In the genomic region with DNA sequence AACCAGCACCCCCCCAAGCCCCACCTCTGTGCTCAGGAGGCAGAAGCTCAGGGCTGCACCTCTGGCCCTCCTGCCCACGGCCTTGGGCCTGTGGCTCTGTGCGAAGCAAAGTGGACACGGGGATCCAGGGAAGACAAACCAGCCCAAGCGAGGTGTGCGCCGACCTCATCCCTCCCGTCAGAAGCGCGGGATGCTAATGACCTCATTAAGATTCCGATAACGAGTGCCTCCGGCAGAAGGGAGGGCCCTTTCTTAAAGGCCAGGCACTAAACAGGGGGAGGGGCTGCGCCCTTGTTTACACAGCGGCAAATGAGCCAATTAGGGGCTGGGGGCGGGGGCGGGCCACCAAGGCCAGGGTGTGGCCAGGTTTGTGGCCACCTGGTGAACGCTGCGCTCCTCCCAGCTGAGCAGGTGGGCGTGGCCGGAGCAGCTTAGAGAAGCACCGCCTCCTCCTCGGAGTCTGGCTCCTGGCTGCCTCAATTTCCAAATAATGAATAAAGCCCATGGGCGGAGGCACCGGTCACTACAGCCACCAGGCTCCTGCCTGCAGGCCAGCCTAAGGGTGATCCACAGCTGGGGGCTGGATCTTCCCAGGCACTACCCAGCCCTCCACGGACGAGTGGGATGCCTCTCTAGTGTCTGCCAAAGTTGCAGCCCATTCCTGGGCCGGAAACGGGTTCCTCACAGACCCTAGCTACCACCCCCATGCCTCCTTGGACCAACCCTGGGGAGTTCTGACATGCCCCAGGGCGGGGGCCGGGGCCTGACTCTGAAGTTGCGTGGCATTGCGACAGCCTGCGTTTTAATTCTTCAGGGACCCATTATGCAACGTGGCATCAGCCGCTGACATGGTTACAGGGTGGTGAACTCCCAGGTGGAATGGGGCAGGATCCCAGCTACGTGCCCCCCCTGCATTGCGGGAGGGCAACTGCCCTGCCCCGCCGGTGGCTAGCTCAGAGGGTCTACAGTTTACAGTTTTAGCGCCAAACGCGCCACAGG, we compare ENCODE assay signal across 8 cellular contexts. TPM values are rescaled to one million over a fixed set of nuclear protein-coding genes. Genes with fewer than 3 reads are reported as not detected.
DNase-seq lines count a peak whose midpoint lies in the region; ATAC-seq and TF ChIP-seq lines count a peak whose summit lies in the region.

No MANE protein-coding gene starts in this region.

- H3K9me2 ChIP-seq in OCI-LY1 (ENCODE audit: low read depth, low read length) = no peaks in the 10 kb centered on the region

- H3K36me3 ChIP-seq in OCI-LY1 (ENCODE audit: insufficient read depth, low read length) (peaks cover 41% of the 10 kb centered on the region), trophoblast cell (ENCODE audit: control insufficient read depth in 1 of 2, insufficient read depth in 2 of 2, low read length in 2 of 2) (peaks cover 1 to 7% of the 10 kb centered on the region in 2 experiments)

- H3K9me3 Mint-ChIP-seq in T-helper 1 cell treated with Interleukin-12 subunit alpha and Interleukin-12 subunit beta and Interleukin-4 antibody, amounts not matched to agents 30 μg/mL and 1 μg/mL, for 36 hours = no peaks in the 10 kb centered on the region

- no peak overlapping the region for H3K4ac ChIP-seq in trophoblast cell (ENCODE audit: low read depth, low read length)

- H3K23ac ChIP-seq in trophoblast cell (ENCODE audit: low read length) = no peak overlapping the region

- peaks cover 17% of the 10 kb centered on the region for H3K4me1 Mint-ChIP-seq in T-helper 1 cell treated with Interleukin-12 subunit alpha and Interleukin-12 subunit beta and Interleukin-4 antibody, amounts not matched to agents 30 μg/mL and 1 μg/mL, for 36 hours (ENCODE audit: low read depth)

- H3K27ac ChIP-seq in OCI-LY1 (ENCODE audit: low read depth, low read length, poor library complexity, severe bottlenecking) = peak overlapping the region; percentile 90
- no peak overlapping the region for H3K27ac ChIP-seq in trophoblast cell (ENCODE audit: low read depth, low read length)

- H3K36me3 Mint-ChIP-seq in T-helper 1 cell treated with Interleukin-12 subunit alpha and Interleukin-12 subunit beta and Interleukin-4 antibody, amounts not matched to agents 30 μg/mL and 1 μg/mL, for 36 hours (ENCODE audit: low read depth) = peaks cover 12% of the 10 kb centered on the region

- no peak overlapping the region for H2AK5ac ChIP-seq in trophoblast cell (ENCODE audit: low read length)

- DNase-seq in T-helper 1 cell = no peak
- DNase-seq in epithelial cell of proximal tubule (ENCODE audit: low read depth) = no peak
- DNase-seq in trophoblast cell = peak; percentile 52 to 62
- no peak for DNase-seq in activated gamma-delta T cell treated with Interleukin-2 at 50 U/mL for 16 hours
- DNase-seq in ACHN = no peak

- H2AFZ ChIP-seq in OCI-LY1 (ENCODE audit: low read length) (no peak overlapping the region), trophoblast cell (ENCODE audit: insufficient read depth, low read length, poor library complexity) (no peak overlapping the region)

- H2BK12ac ChIP-seq in trophoblast cell (ENCODE audit: low read length) = no peak overlapping the region

- H3K27me3 ChIP-seq in OCI-LY1 (ENCODE audit: insufficient read depth, low read length) = no peaks in the 10 kb centered on the region
- H3K27me3 ChIP-seq in trophoblast cell (ENCODE audit: insufficient read depth, low read length) = peaks cover 72% of the 10 kb centered on the region

- H4K91ac ChIP-seq in trophoblast cell (ENCODE audit: low read depth, low read length) = no peak overlapping the region

- H3K4me2 ChIP-seq in OCI-LY1 (ENCODE audit: low read length) = peak overlapping the region; percentile 68
- H3K4me2 ChIP-seq in trophoblast cell (ENCODE audit: low read length) = peak overlapping the region; percentile 11

- in situ Hi-C loops in ACHN (cut with HindIII; ENCODE audit: low pct_ligation_motif_present, low pct_unique_long_range_greater_than_20kb, low sequenced_read_pairs) = no loop called here

- H3K9ac ChIP-seq in OCI-LY1 (ENCODE audit: low read length) (peak overlapping the region; percentile 52; the same call in 1 of the 2 replicates), trophoblast cell (ENCODE audit: low read length) (no peak overlapping the region)

- no peak overlapping the region for H3K18ac ChIP-seq in trophoblast cell (ENCODE audit: low read length)

- H2BK120ac ChIP-seq in trophoblast cell (ENCODE audit: insufficient read depth, low read length, poor library complexity) = no peak overlapping the region

- no peaks in the 10 kb centered on the region for H4K20me1 ChIP-seq in OCI-LY1 (ENCODE audit: insufficient read depth, low read length)

- H3K4me1 ChIP-seq in OCI-LY1 (ENCODE audit: insufficient read depth, low read length, severe bottlenecking) (peaks cover 22% of the 10 kb centered on the region), trophoblast cell (ENCODE audit: control insufficient read depth in 1 of 2, insufficient read depth in 2 of 2, low read length in 2 of 2) (peaks cover 46 to 53% of the 10 kb centered on the region in 2 experiments)

- no CpG with 5 or more reads among the region's 42 CpGs for WGBS in trophoblast cell (ENCODE audit: extremely low coverage, insufficient coverage, insufficient read length)

- H3K14ac ChIP-seq in trophoblast cell (ENCODE audit: low read length) = no peak overlapping the region

- H4K12ac ChIP-seq in trophoblast cell (ENCODE audit: low read depth, low read length) = no peak overlapping the region

- no peak overlapping the region for H3K27ac Mint-ChIP-seq in T-helper 1 cell treated with Interleukin-12 subunit alpha and Interleukin-12 subunit beta and Interleukin-4 antibody, amounts not matched to agents 30 μg/mL and 1 μg/mL, for 36 hours

- H3K9me3 ChIP-seq in OCI-LY1 (ENCODE audit: low read length) = no peaks in the 10 kb centered on the region
- H3K9me3 ChIP-seq in trophoblast cell (ENCODE audit: insufficient read depth, low read depth, low read length) = peaks cover 17% of the 10 kb centered on the region

- no peak for ATAC-seq in HG02763 (IDR thresholded peaks at IDR 0.05; ENCODE audit: unreplicated experiment)

- peaks cover 12% of the 10 kb centered on the region for H3K27me3 Mint-ChIP-seq in T-helper 1 cell treated with Interleukin-12 subunit alpha and Interleukin-12 subunit beta and Interleukin-4 antibody, amounts not matched to agents 30 μg/mL and 1 μg/mL, for 36 hours (ENCODE audit: low read depth)

- TF ChIP-seq CTCF in OCI-LY1 (IDR thresholded peaks at IDR 0.05; ENCODE audit: low read length) (no peak), epithelial cell of proximal tubule (conservative IDR thresholded peaks at IDR 0.05; ENCODE audit: low read depth, low read length) (no peak)

- no peak overlapping the region for H4K8ac ChIP-seq in trophoblast cell (ENCODE audit: low read depth, low read length)

- H3K79me1 ChIP-seq in trophoblast cell (ENCODE audit: low read length) = peaks cover 3% of the 10 kb centered on the region

- H3K79me2 ChIP-seq in OCI-LY1 (ENCODE audit: insufficient read depth, low read length) = no peaks in the 10 kb centered on the region; the same call in 1 of the 2 replicates
- H3K79me2 ChIP-seq in trophoblast cell (ENCODE audit: control insufficient read depth, insufficient read depth, low read length, poor library complexity) = peaks cover 2% of the 10 kb centered on the region

- H3K4me3 ChIP-seq in OCI-LY1 (ENCODE audit: low read depth, low read length, poor library complexity, severe bottlenecking) (peak overlapping the region; percentile 73), epithelial cell of proximal tubule (ENCODE audit: low read depth, low read length) (peak overlapping the region; percentile 84), trophoblast cell (ENCODE audit: low read depth, low read length) (no peak overlapping the region)

- no peaks in the 10 kb centered on the region for H3F3A ChIP-seq in OCI-LY1 (ENCODE audit: insufficient read depth, low read length)

- H3K4me3 Mint-ChIP-seq in T-helper 1 cell treated with Interleukin-12 subunit alpha and Interleukin-12 subunit beta and Interleukin-4 antibody, amounts not matched to agents 30 μg/mL and 1 μg/mL, for 36 hours = peak overlapping the region; percentile 92

- H2BK5ac ChIP-seq in trophoblast cell (ENCODE audit: low read depth, low read length, poor library complexity) = no peak overlapping the region

RNA-seq across cellular contexts. Expression of gene CBX4, which starts 3.0 kb away (rescaled TPM):
- 4.8 and 7.4 TPM in 2 replicates for total RNA-seq in epithelial cell of proximal tubule
- polyA plus RNA-seq in trophoblast cell (2013) = 17.8 and 20.5 TPM in 2 replicates

RNA-seq across cellular contexts. Expression of gene CBX8, which starts 39.4 kb away (rescaled TPM):
- total RNA-seq in epithelial cell of proximal tubule = 3.5 and 4.1 TPM in 2 replicates
- 1.2 and 1.5 TPM in 2 replicates for polyA plus RNA-seq in trophoblast cell (2013)

RNA-seq across cellular contexts. Expression of gene CBX2, which starts 58.3 kb away (rescaled TPM):
- total RNA-seq in epithelial cell of proximal tubule = 7.6 and 11.1 TPM in 2 replicates
- polyA plus RNA-seq in trophoblast cell (2013) = 11.0 and 11.7 TPM in 2 replicates

Comparison
In these comparisons a context has a peak if more than half of its experiments do, and no peak if none do; other contexts are left out.
1. DNase-seq: peak in trophoblast cell (2 of 2); none in T-helper 1 cell (0 of 5), epithelial cell of proximal tubule (single experiment), activated gamma-delta T cell treated with Interleukin-2 at 50 U/mL for 16 hours (single experiment) and ACHN (single experiment).